ENCODE assay signal across 17 cellular contexts in genomic region chr7:138889566-138889965, GRCh38.
DNase-seq lines count a peak whose midpoint lies in the region; ATAC-seq, FAIRE-seq and TF ChIP-seq lines count a peak whose summit lies in the region.
"Had no signal": no experiment of that assay in that cellular context is flagged by ENCODE, and none has a peak within 500 bp of the region (broad histone marks: within the 10 kb centered on the region; RNA-seq: fewer than 3 reads in every experiment).

No MANE protein-coding gene starts in this region.

- H4K91ac ChIP-seq in IMR-90 (ENCODE audit: insufficient read depth, low read depth, low read length): no peak overlapping the region

- WGBS in A549 (ENCODE audit: missing lambda C conversion rate): 15% methylated on average over 4 of the region's 4 CpGs
- WGBS in IMR-90 (ENCODE audit: extremely low coverage in 2 of 2, insufficient read length in 1 of 2), 2 experiments: 67% methylated on average over 1 of the region's 4 CpGs; no CpG with 5 or more reads in 1 of the 2 experiments
- 93 to 96% methylated on average over 4 of the region's 4 CpGs for WGBS in heart right ventricle, 2 donors

- CTCF ChIA-PET in A549 (lab: Yijun Ruan, JAX) (interaction anchor here (0.8 to 1.2 kb wide), 3 partner anchors 18 to 60 kb away, joined by 3 to 4 read pairs (median 3); no protein-coding TSS in a partner anchor), IMR-90 (lab: Yijun Ruan, JAX) (interaction anchor here (1.1 kb wide), 1 partner anchor 15 kb away, joined by 3 read pairs; no protein-coding TSS in a partner anchor), HEK293T (lab: Yijun Ruan, JAX) (no interaction called here)

- intact Hi-C loops in IMR-90 (cut with micrococcal nuclease) (loop anchor here (5.0 kb wide), 1 partner anchor 238 kb away; no protein-coding TSS in a partner anchor), heart right ventricle (cut with DNase I) (loop anchor here in 9 of 10 donors (5.0 to 10.0 kb wide), 5 partner anchors 93 to 188 kb away; partner anchors contain the start of gene KIAA1549 (in 5 of the 9))

- no peak overlapping the region for H2BK15ac ChIP-seq in IMR-90 (ENCODE audit: low read depth, low read length)

- H3K14ac ChIP-seq in IMR-90 (replicated peaks; ENCODE audit: low read depth, low read length): no peak overlapping the region

- TF ChIP-seq RAD21 in A549 (conservative IDR thresholded peaks at IDR 0.05 in 1 of 2, IDR thresholded peaks at IDR 0.05 in 1 of 2) (no peak), IMR-90 (IDR thresholded peaks at IDR 0.05; ENCODE audit: low read length) (no peak)

- H4K8ac ChIP-seq in IMR-90 (ENCODE audit: low read depth in 2 of 2, low read length in 2 of 2): no peak overlapping the region

- no peak overlapping the region for H2AK5ac ChIP-seq in IMR-90 (ENCODE audit: low read depth, low read length)

- dilution Hi-C loops in IMR-90 (cut with HindIII; ENCODE audit: low sequenced_read_pairs, unreplicated experiment): no loop called here

- TF ChIP-seq POLR2A in A549 (IDR thresholded peaks at IDR 0.05; ENCODE audit: low read length) (no peak), IMR-90 (IDR thresholded peaks at IDR 0.05; ENCODE audit: low read depth, low read length) (no peak)

- H3K18ac ChIP-seq in IMR-90 (ENCODE audit: low read depth, low read length): no peak overlapping the region

- in situ Hi-C loops in IMR-90 (cut with MboI; ENCODE audit: low sequenced_read_pairs): loop anchor here (10.0 kb wide), 1 partner anchor 185 kb away; no protein-coding TSS in a partner anchor

- no peak overlapping the region for H4K5ac ChIP-seq in IMR-90 (ENCODE audit: low read depth, low read length)

- FAIRE-seq in A549 (lab: Jason Lieb, UNC): no peak
- FAIRE-seq: colon, TTC549 had no signal

- ATAC-seq in A549 (peak in 1 of 2 experiments; percentile 33; a peak in 3 of 6 replicates), IMR-90 (ENCODE audit: low read depth) (no peak), esophagus mucosa (peak; percentile 88), HG03196 (IDR thresholded peaks at IDR 0.05; ENCODE audit: unreplicated experiment) (no peak), heart right ventricle (no peak)
- ATAC-seq: mucosa of descending colon; stimulated activated naive B cell treated with anti-CD40 and anti-IgM and Interleukin-4, amounts not matched to agents 10 μg/mL and 1 μg/mL and 100 μg/mL, for 72 hours had no signal

- H2BK120ac ChIP-seq in IMR-90 (ENCODE audit: low read depth, low read length): no peak overlapping the region

- POLR2A ChIA-PET in A549 (lab: Yijun Ruan, JAX): interaction anchor here (0.6 kb wide), 1 partner anchor 218 kb away, joined by 6 read pairs; no protein-coding TSS in a partner anchor
- POLR2A ChIA-PET in IMR-90 (lab: Charles Lee; ENCODE audit: unreplicated experiment): no interaction called here
- POLR2A ChIA-PET in HEK293T (lab: Yijun Ruan, JAX): no interaction called here

- no peak overlapping the region for H3K56ac ChIP-seq in IMR-90 (ENCODE audit: extremely low read depth, insufficient read depth, low read length)

- H3K27ac ChIP-seq in A549 (peak overlapping the region; percentile 76 to 83), IMR-90 (ENCODE audit: insufficient read depth, low read length) (no peak overlapping the region), heart right ventricle (no peak overlapping the region)

- H2AK9ac ChIP-seq in IMR-90 (replicated peaks; ENCODE audit: low read depth, low read length, poor library complexity): no peak overlapping the region

- H3K27me3 ChIP-seq in IMR-90 (ENCODE audit: control insufficient read depth, insufficient read depth, low read length): no peaks in the 10 kb centered on the region
- no peaks in the 10 kb centered on the region for H3K27me3 ChIP-seq in heart right ventricle
- H3K27me3 ChIP-seq: BE2C had no signal

- BruUV-seq in IMR-90 (replicated peaks; lab: Mats Ljungman, UMichigan): no TSS peak

- H3K9me3 ChIP-seq in A549 (no peaks in the 10 kb centered on the region), IMR-90 (ENCODE audit: control insufficient read depth, insufficient read depth, low read length) (no peaks in the 10 kb centered on the region), heart right ventricle (no peaks in the 10 kb centered on the region)
- H3K9me3 ChIP-seq: BE2C, mucosa of descending colon had no signal

- no peaks in the 10 kb centered on the region for H4K20me1 ChIP-seq in IMR-90 (ENCODE audit: insufficient read depth, low read length)

- no peaks in the 10 kb centered on the region; the same call in 1 of the 2 replicates for H3K9me1 ChIP-seq in IMR-90 (ENCODE audit: insufficient read depth, low read length)

- H3K36me3 ChIP-seq in IMR-90 (ENCODE audit: control insufficient read depth, insufficient read depth, low read length) (peaks cover 3% of the 10 kb centered on the region; the same call in 1 of the 2 replicates), heart right ventricle (no peaks in the 10 kb centered on the region)
- H3K36me3 ChIP-seq: BE2C had no signal

- H3K9ac ChIP-seq in IMR-90 (ENCODE audit: low read depth, low read length): no peak overlapping the region

- H3K4me3 ChIP-seq in A549: 0 out of 3 replicates have a peak overlapping the region, but pooled peaks have one; percentile 9
- no peak overlapping the region for H3K4me3 ChIP-seq in IMR-90 (ENCODE audit: insufficient read depth, low read depth, low read length)
- H3K4me3 ChIP-seq in heart right ventricle: no peak overlapping the region
- H3K4me3 ChIP-seq: mucosa of descending colon had no signal

- H3K4me2 ChIP-seq in A549 (peak overlapping the region; percentile 84), IMR-90 (ENCODE audit: low read depth, low read length) (no peak overlapping the region)

- TF ChIP-seq EP300 in A549 (IDR thresholded peaks at IDR 0.05): no peak

- no peaks in the 10 kb centered on the region for H3K79me1 ChIP-seq in IMR-90 (ENCODE audit: low read depth in 1 of 2, low read length in 2 of 2)

- TF ChIP-seq CTCF in A549 (IDR thresholded peaks at IDR 0.05) (no peak), IMR-90 (conservative IDR thresholded peaks at IDR 0.05; ENCODE audit: low read depth, low read length) (no peak), heart right ventricle (IDR thresholded peaks at IDR 0.05) (no peak)

- no peak overlapping the region for H3K23ac ChIP-seq in IMR-90 (ENCODE audit: low read depth, low read length)

- no peak overlapping the region for H2AFZ ChIP-seq in IMR-90 (replicated peaks; ENCODE audit: low read length, poor library complexity)

- H3K4ac ChIP-seq in IMR-90 (ENCODE audit: low read depth, low read length): no peak overlapping the region

- H2BK20ac ChIP-seq in IMR-90 (ENCODE audit: low read depth, low read length): no peak overlapping the region

- DNase-seq in A549 (ENCODE audit: low read depth in 1 of 2, low spot score in 1 of 2): peak in 1 of 2 experiments; percentile 58
- peak; percentile 52 for DNase-seq in IMR-90
- DNase-seq in NCI-H69 (lab: John Stamatoyannopoulos, UW): peak; percentile 97
- no peak for DNase-seq in AG08396 (ENCODE audit: low spot score)
- DNase-seq in heart right ventricle: no peak
- DNase-seq in HEK293T (ENCODE audit: extremely low spot score): no peak
- DNase-seq: activated naive CD4-positive, alpha-beta T cell treated with anti-CD3 and anti-CD28 coated beads, Interleukin-2, amount 50 U/mL, for 16 hours; BE2C; HCEC 1CT; mucosa of descending colon; NCI-H2171 treated with DMSO at 0.1 percent for 48 hours; stimulated activated CD4-positive, alpha-beta T cell treated with anti-CD3 and anti-CD28 coated beads, Interleukin-2, amount 100 ng/mL, for 48 hours; stimulated activated naive B cell treated with anti-CD40 and anti-IgM and Interleukin-4, amounts not matched to agents 10 μg/mL and 1 μg/mL and 100 μg/mL, for 72 hours had no signal

- no peak overlapping the region for H2BK5ac ChIP-seq in IMR-90 (ENCODE audit: low read depth, low read length, poor library complexity, severe bottlenecking)

- H3K4me1 ChIP-seq in A549: peaks cover 47% of the 10 kb centered on the region
- H3K4me1 ChIP-seq in IMR-90 (ENCODE audit: control insufficient read depth, insufficient read depth, low read length): peaks cover 6% of the 10 kb centered on the region; the same call in 1 of the 2 replicates
- H3K4me1 ChIP-seq in heart right ventricle: peaks cover 0 to 18% (median 0%) of the 10 kb centered on the region in 9 donors

TF ChIP-seq in A549, 52 proteins besides CTCF, POLR2A, EP300 and RAD21 (continues in another document):
- TF ChIP-seq TP53 (CRISPR knock-in tag; IDR thresholded peaks at IDR 0.05) (no peak), ESRRA (IDR thresholded peaks at IDR 0.05; ENCODE audit: borderline replicate concordance, low read length) (no peak), ZNF302 (CRISPR knock-in tag; IDR thresholded peaks at IDR 0.05) (no peak), GATA3 (IDR thresholded peaks at IDR 0.05; ENCODE audit: borderline replicate concordance) (no peak), JUN (IDR thresholded peaks at IDR 0.05) (0 out of 5 replicates have a peak, but pooled peaks of 1 of the 2 experiments have one; percentile 45), CHD4 (IDR thresholded peaks at IDR 0.05; ENCODE audit: borderline replicate concordance) (no peak), FOSL2 (IDR thresholded peaks at IDR 0.05) (no peak), FOSL2 (CRISPR knock-in tag; IDR thresholded peaks at IDR 0.05) (peak; percentile 90)

TF ChIP-seq in IMR-90, 13 proteins besides CTCF, POLR2A, EP300 and RAD21 (continues in another document):
- TF ChIP-seq NFE2L2 (IDR thresholded peaks at IDR 0.05; ENCODE audit: low read depth, low read length): no peak
- TF ChIP-seq MXI1 (IDR thresholded peaks at IDR 0.05; ENCODE audit: borderline replicate concordance, low read depth, low read length): no peak
- no peak for TF ChIP-seq RCOR1 (IDR thresholded peaks at IDR 0.05; ENCODE audit: insufficient replicate concordance, low read length)

TF ChIP-seq in HEK293T, 16 proteins besides CTCF, POLR2A, EP300 and RAD21:
- no peak for TF ChIP-seq HDGF (IDR thresholded peaks at IDR 0.05; ENCODE audit: borderline replicate concordance)
- no peak for TF ChIP-seq FOXM1 (IDR thresholded peaks at IDR 0.05; ENCODE audit: borderline replicate concordance)

Comparison
In these comparisons a context has a peak if more than half of its experiments do, and no peak if none do; other contexts are left out.
1. DNase-seq: peak in IMR-90 (single experiment) and NCI-H69 (single experiment); none in AG08396 (single experiment), heart right ventricle (0 of 2) and HEK293T (single experiment).
2. H3K27ac ChIP-seq: peak in A549 (2 of 2); none in IMR-90 (single experiment) and heart right ventricle (0 of 10).